ENCODE assay signal across 22 cellular contexts in the genomic region with DNA sequence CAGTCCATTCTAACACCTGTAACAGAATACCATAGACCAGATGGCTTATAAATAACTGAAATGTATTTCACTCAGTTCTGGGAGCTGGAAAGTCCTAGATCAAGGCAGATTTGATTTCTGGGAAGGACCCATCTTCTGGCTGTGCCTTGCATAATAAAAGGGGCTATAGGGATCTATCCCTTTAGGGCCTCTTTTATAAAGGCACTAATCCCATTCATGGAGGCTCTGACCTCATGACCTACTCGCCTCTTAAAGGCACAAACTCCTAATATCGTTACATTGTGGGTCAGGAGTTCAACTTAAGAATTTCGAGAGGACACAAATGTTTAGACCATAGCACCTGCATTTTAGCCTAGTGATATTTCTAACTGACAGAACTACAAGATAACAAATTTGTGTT.
"Had no signal": no experiment of that assay in that cellular context is flagged by ENCODE, and none has a peak within 500 bp of the region (broad histone marks: within the 10 kb centered on the region; RNA-seq: fewer than 3 reads in every experiment).

No MANE protein-coding gene starts in this region.

- H3K4me3 Mint-ChIP-seq: naive B cell; nephron; stimulated activated naive B cell treated with anti-CD40 and anti-IgM and Interleukin-4, amounts not matched to agents 10 μg/mL and 1 μg/mL and 100 μg/mL, for 72 hours had no signal

- H3K4me3 ChIP-seq: colonic mucosa, esophagus squamous epithelium, gastroesophageal sphincter, right atrium auricular region, sigmoid colon, skin epidermis, stomach, thoracic aorta had no signal

- H3K4me1 ChIP-seq: colonic mucosa, esophagus squamous epithelium, gastroesophageal sphincter, right atrium auricular region, sigmoid colon, stomach had no signal

- H3K9me3 Mint-ChIP-seq: nephron; stimulated activated naive B cell treated with anti-CD40 and anti-IgM and Interleukin-4, amounts not matched to agents 10 μg/mL and 1 μg/mL and 100 μg/mL, for 72 hours had no signal

- H3K27me3 ChIP-seq: colonic mucosa, esophagus squamous epithelium, gastroesophageal sphincter, right atrium auricular region, sigmoid colon, stomach had no signal

- H3K27me3 Mint-ChIP-seq: naive B cell; stimulated activated naive B cell treated with anti-CD40 and anti-IgM and Interleukin-4, amounts not matched to agents 10 μg/mL and 1 μg/mL and 100 μg/mL, for 72 hours had no signal

- H3K9me3 ChIP-seq: colonic mucosa, esophagus squamous epithelium, gastroesophageal sphincter, right atrium auricular region, sigmoid colon, thoracic aorta had no signal

- DNase-seq: colonic mucosa; dermis blood vessel endothelial cell; esophagus squamous epithelium; foreskin fibroblast; glutamatergic neuron; kidney glomerular epithelial cell; mesendoderm; naive B cell; posterior cingulate gyrus; sigmoid colon; stimulated activated CD4-positive, alpha-beta T cell treated with anti-CD3 and anti-CD28 coated beads, Interleukin-2, amount 100 ng/mL, for 24 hours; stimulated activated CD4-positive, alpha-beta T cell treated with anti-CD3 and anti-CD28 coated beads, Interleukin-4, amount 100 ng/mL, for 4 hours; stimulated activated naive B cell treated with anti-CD40 and anti-IgM and Interleukin-4, amounts not matched to agents 10 μg/mL and 1 μg/mL and 100 μg/mL, for 72 hours; stomach; substantia nigra; trophoblast cell had no signal

- H3K36me3 Mint-ChIP-seq: naive B cell; stimulated activated naive B cell treated with anti-CD40 and anti-IgM and Interleukin-4, amounts not matched to agents 10 μg/mL and 1 μg/mL and 100 μg/mL, for 72 hours had no signal

- FAIRE-seq: islet of Langerhans had no signal

- H3K4me1 Mint-ChIP-seq: naive B cell; nephron; stimulated activated naive B cell treated with anti-CD40 and anti-IgM and Interleukin-4, amounts not matched to agents 10 μg/mL and 1 μg/mL and 100 μg/mL, for 72 hours had no signal

- ATAC-seq: gastroesophageal sphincter; stimulated activated naive B cell treated with anti-CD40 and anti-IgM and Interleukin-4, amounts not matched to agents 10 μg/mL and 1 μg/mL and 100 μg/mL, for 72 hours had no signal

- H3K27ac Mint-ChIP-seq: naive B cell; nephron; stimulated activated naive B cell treated with anti-CD40 and anti-IgM and Interleukin-4, amounts not matched to agents 10 μg/mL and 1 μg/mL and 100 μg/mL, for 72 hours had no signal

- H3K36me3 ChIP-seq: colonic mucosa, esophagus squamous epithelium, gastroesophageal sphincter, right atrium auricular region, sigmoid colon, stomach, thoracic aorta had no signal

- H3K27ac ChIP-seq: colonic mucosa, esophagus squamous epithelium, gastroesophageal sphincter, right atrium auricular region, sigmoid colon, skin epidermis, stomach, thoracic aorta had no signal
